ENCODE assay signal across 10 cellular contexts in genomic region chr4:75621715-75622114, GRCh38. TPM values are rescaled to one million over a fixed set of nuclear protein-coding genes. Genes with fewer than 3 reads are reported as not detected.
"Had no signal": no experiment of that assay in that cellular context is flagged by ENCODE, and none has a peak within 500 bp of the region (broad histone marks: within the 10 kb centered on the region; RNA-seq: fewer than 3 reads in every experiment).

No MANE protein-coding gene starts in this region.

- H3K36me3 Mint-ChIP-seq: IgD-negative memory B cell had no signal

- ATAC-seq: HCT116 had no signal

- H3K9ac ChIP-seq: GM23248 had no signal

- H3K27ac Mint-ChIP-seq: HFFc6, IgD-negative memory B cell had no signal

- H2AFZ ChIP-seq: GM23248 had no signal

- H3K4me3 ChIP-seq: GM23248, HAP-1 had no signal

- H3K36me3 ChIP-seq: HAP-1 had no signal

- H3K4me1 Mint-ChIP-seq: IgD-negative memory B cell had no signal

- H3K9me3 Mint-ChIP-seq: HFFc6, IgD-negative memory B cell had no signal

- H3K27me3 Mint-ChIP-seq: IgD-negative memory B cell had no signal

- H3K4me3 Mint-ChIP-seq: HFFc6, IgD-negative memory B cell had no signal

- H3K27ac ChIP-seq: GM23248, HL-60 had no signal

- H3K4me1 ChIP-seq: HAP-1 had no signal

- DNase-seq: GM23248, GOT3, H7, HFFc6, KG1 had no signal

RNA-seq across cellular contexts. Expression of gene CDKL2, which starts 8.6 kb away (rescaled TPM):
- total RNA-seq: GM23248, HT1080 had no signal
- polyA plus RNA-seq: GM23248, IgD-negative memory B cell had no signal
